22 cellular contexts compared by ENCODE assay signal in genomic region chr5:143569722-143570567, GRCh38.
DNase-seq lines count a peak whose midpoint lies in the region; ATAC-seq, FAIRE-seq and TF ChIP-seq lines count a peak whose summit lies in the region.
"Had no signal": no experiment of that assay in that cellular context is flagged by ENCODE, and none has a peak within 500 bp of the region (broad histone marks: within the 10 kb centered on the region; RNA-seq: fewer than 3 reads in every experiment).

No MANE protein-coding gene starts in this region.

- POLR2A ChIA-PET in WTC11 (lab: Charles Lee): no interaction called here

- H3K27me3 ChIP-seq in osteoblast (ENCODE audit: insufficient read depth, low read length) (no peaks in the 10 kb centered on the region), lower lobe of right lung (ENCODE audit: low read depth) (no peaks in the 10 kb centered on the region)
- H3K27me3 ChIP-seq: MG63 had no signal

- peak; percentile 67 for FAIRE-seq in GM12891 (lab: Jason Lieb, UNC)
- FAIRE-seq in RCC 7860 (lab: Jason Lieb, UNC): no peak
- FAIRE-seq: A549, G401.6, HTR-8/SVneo had no signal

- intact Hi-C loops in left colon (cut with DNase I, micrococcal nuclease): no loop called here
- intact Hi-C loops in lower lobe of right lung (cut with DNase I): no loop called here

- H3K4me3 ChIP-seq in osteoblast (ENCODE audit: insufficient read depth, low read length): no peak overlapping the region
- H3K4me3 ChIP-seq in lower lobe of right lung: no peak overlapping the region
- H3K4me3 ChIP-seq: A549, GM23338, MG63, SJCRH30 had no signal

- H3K9me3 Mint-ChIP-seq in WTC11: no peaks in the 10 kb centered on the region
- H3K9me3 Mint-ChIP-seq: GM23338 had no signal

- H3K27ac Mint-ChIP-seq in WTC11: no peak overlapping the region
- H3K27ac Mint-ChIP-seq: GM23338 had no signal

- TF ChIP-seq CTCF in osteoblast (IDR thresholded peaks at IDR 0.05; ENCODE audit: extremely low read depth, low read depth, low read length): no peak
- TF ChIP-seq CTCF in lower lobe of right lung (IDR thresholded peaks at IDR 0.05): no peak
- TF ChIP-seq CTCF in WTC11 (IDR thresholded peaks at IDR 0.05): no peak

- no peak for TF ChIP-seq POLR2A in GM12891 (IDR thresholded peaks at IDR 0.05; ENCODE audit: low read depth, low read length)

- no peaks in the 10 kb centered on the region for H3K79me2 ChIP-seq in osteoblast (ENCODE audit: insufficient read depth, low read length)

- H3K4me1 ChIP-seq in osteoblast (ENCODE audit: insufficient read depth, low read length) (peaks cover 25% of the 10 kb centered on the region), lower lobe of right lung (peaks cover 4% of the 10 kb centered on the region)
- H3K4me1 ChIP-seq: SJCRH30 had no signal

- no peaks in the 10 kb centered on the region for H3K36me3 Mint-ChIP-seq in WTC11

- H4K20me1 ChIP-seq in osteoblast (ENCODE audit: insufficient read depth, low read length): no peaks in the 10 kb centered on the region

- no peak for DNase-seq in GM12891 (ENCODE audit: insufficient read length, low spot score)
- DNase-seq in RCC 7860 (ENCODE audit: low spot score): peak; percentile 11
- no peak for DNase-seq in left colon
- no peak for DNase-seq in osteoblast (ENCODE audit: insufficient read length, low spot score, missing footprints)
- DNase-seq in lower lobe of right lung: no peak
- no peak for DNase-seq in activated naive CD4-positive, alpha-beta T cell (lab: John Stamatoyannopoulos, UW)
- no peak for DNase-seq in WTC11 (ENCODE audit: low spot score)
- DNase-seq: AML-193, Calu3, DMS79, MG63, NCI-H1417, NCI-H2029, NCI-H510A, SJCRH30 had no signal

- peak; percentile 76 for ATAC-seq in left colon
- ATAC-seq in lower lobe of right lung: no peak
- ATAC-seq in activated CD4-positive, CD25-positive, alpha-beta regulatory T cell treated with anti-CD3 and anti-CD28 coated beads, Interleukin-2, amount 50 U/mL, for 24 hours: no peak
- ATAC-seq in WTC11: no peak
- ATAC-seq: A549, GM23338 had no signal

- CTCF ChIA-PET in WTC11 (lab: Charles Lee): no interaction called here

- H3K27ac ChIP-seq in osteoblast (ENCODE audit: low read depth, low read length) (peak overlapping the region; percentile 31), lower lobe of right lung (no peak overlapping the region)
- H3K27ac ChIP-seq: KMS-11, RWPE1, SJCRH30 had no signal

- H3K9me3 ChIP-seq in osteoblast (ENCODE audit: low read depth, low read length) (no peaks in the 10 kb centered on the region), lower lobe of right lung (no peaks in the 10 kb centered on the region)
- H3K9me3 ChIP-seq: A549, MG63, SJCRH30 had no signal

- H3K36me3 ChIP-seq in osteoblast (ENCODE audit: insufficient read depth, low read length) (no peaks in the 10 kb centered on the region), lower lobe of right lung (no peaks in the 10 kb centered on the region)
- H3K36me3 ChIP-seq: MG63, SJCRH30 had no signal

- H3K4me2 ChIP-seq in osteoblast (ENCODE audit: insufficient read depth, low read length): peak overlapping the region; percentile 28
- H3K4me2 ChIP-seq: A549, GM23338, KMS-11 had no signal

- H2AFZ ChIP-seq in osteoblast (ENCODE audit: low read length): no peak overlapping the region
- H2AFZ ChIP-seq: GM23338 had no signal

- no peaks in the 10 kb centered on the region for H3K27me3 Mint-ChIP-seq in WTC11 (ENCODE audit: low read depth)

- no peak overlapping the region for H3K4me3 Mint-ChIP-seq in WTC11
- H3K4me3 Mint-ChIP-seq: GM23338 had no signal

- no peaks in the 10 kb centered on the region for H3K4me1 Mint-ChIP-seq in WTC11
- H3K4me1 Mint-ChIP-seq: GM23338 had no signal

TF ChIP-seq in GM12891, 5 proteins besides CTCF, POLR2A, EP300 and RAD21:
- peak; percentile 22; the same call in 1 of the 2 replicates for TF ChIP-seq SPI1 (IDR thresholded peaks at IDR 0.05; ENCODE audit: low read depth, low read length)
- no peak for TF ChIP-seq POLR2AphosphoS5 (IDR thresholded peaks at IDR 0.05; ENCODE audit: low read depth, low read length)

TF ChIP-seq in WTC11, 78 proteins besides CTCF, POLR2A, EP300 and RAD21 (continues in another document):
- TF ChIP-seq HMGA2 (CRISPR knock-in tag; IDR thresholded peaks at IDR 0.05): no peak
- no peak for TF ChIP-seq ZNF121 (CRISPR knock-in tag; IDR thresholded peaks at IDR 0.05)
- TF ChIP-seq JUN (CRISPR knock-in tag; IDR thresholded peaks at IDR 0.05): no peak
- no peak for TF ChIP-seq CREB1 (CRISPR knock-in tag; IDR thresholded peaks at IDR 0.05)
- no peak for TF ChIP-seq E2F4 (CRISPR knock-in tag; IDR thresholded peaks at IDR 0.05; ENCODE audit: borderline replicate concordance, low read depth)
- no peak for TF ChIP-seq ZNF423 (CRISPR knock-in tag; IDR thresholded peaks at IDR 0.05)
- no peak for TF ChIP-seq NFYB (CRISPR knock-in tag; conservative IDR thresholded peaks at IDR 0.05; ENCODE audit: low read depth)
- no peak for TF ChIP-seq ZNF416 (CRISPR knock-in tag; IDR thresholded peaks at IDR 0.05)
- no peak for TF ChIP-seq ATF2 (CRISPR knock-in tag; IDR thresholded peaks at IDR 0.05; ENCODE audit: borderline replicate concordance, low read depth)
- TF ChIP-seq AFF4 (CRISPR knock-in tag; IDR thresholded peaks at IDR 0.05; ENCODE audit: borderline replicate concordance): no peak
- TF ChIP-seq E2F1 (CRISPR knock-in tag; IDR thresholded peaks at IDR 0.05): no peak
- TF ChIP-seq ZNF219 (CRISPR knock-in tag; IDR thresholded peaks at IDR 0.05; ENCODE audit: borderline replicate concordance): no peak
- TF ChIP-seq SMAD4 (CRISPR knock-in tag; IDR thresholded peaks at IDR 0.05): no peak
- no peak for TF ChIP-seq SP1 (CRISPR knock-in tag; conservative IDR thresholded peaks at IDR 0.05)
- no peak for TF ChIP-seq ZBTB21 (CRISPR knock-in tag; IDR thresholded peaks at IDR 0.05; ENCODE audit: borderline replicate concordance)
- TF ChIP-seq IRF2 (CRISPR knock-in tag; IDR thresholded peaks at IDR 0.05; ENCODE audit: borderline replicate concordance, low read depth): no peak
